In the genomic region with DNA sequence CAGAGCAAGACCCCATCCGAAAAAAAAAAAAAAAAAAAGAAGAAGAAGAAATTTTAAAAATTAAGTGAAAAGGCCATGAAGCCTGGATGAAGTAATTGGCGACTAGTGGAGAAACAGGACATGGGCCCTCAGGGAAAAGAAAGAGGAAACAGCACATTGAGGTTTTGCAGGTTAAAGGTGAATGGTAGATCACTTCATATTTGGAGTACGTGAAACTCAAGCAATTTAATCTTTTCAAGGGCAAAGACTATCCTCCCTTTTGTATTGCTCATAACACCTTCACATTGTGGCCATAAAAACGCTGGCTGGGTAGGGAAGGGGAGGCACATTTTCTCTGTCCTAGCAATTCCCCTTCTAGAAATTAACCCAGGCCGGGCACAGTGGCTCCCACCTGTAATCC, we compare ENCODE assay signal across 26 cellular contexts.
"Had no signal": no experiment of that assay in that cellular context is flagged by ENCODE, and none has a peak within 500 bp of the region (broad histone marks: within the 10 kb centered on the region; RNA-seq: fewer than 3 reads in every experiment).

No MANE protein-coding gene starts in this region.

- H3K9me3 ChIP-seq: breast epithelium had no signal

- DNase-seq: activated CD4-positive, alpha-beta T cell treated with anti-CD3 and anti-CD28 coated beads for 48 hours; activated CD4-positive, alpha-beta T cell treated with anti-CD3 and anti-CD28 coated beads, Interleukin-2, amount 50 U/mL, for 4 hours; activated CD4-positive, CD25-positive, alpha-beta regulatory T cell treated with anti-CD3 and anti-CD28 coated beads, Interleukin-2, amount 50 U/mL, for 72 hours; activated CD8-positive, alpha-beta memory T cell treated with anti-CD3 and anti-CD28 coated beads, Interleukin-2, amount 50 U/mL, for 48 hours; activated CD8-positive, alpha-beta T cell treated with anti-CD3 and anti-CD28 coated beads, Interleukin-2, amount 10 ng/mL, durations not matched to agents 7 days and 5 days; activated effector memory CD4-positive, alpha-beta T cell treated with Interleukin-2 at 50 U/mL for 16 hours; activated naive CD4-positive, alpha-beta T cell; activated T-cell treated with anti-CD3 and anti-CD28 coated beads, Interleukin-2, amount 50 U/mL, for 1 hour; aorta; caudate nucleus; MM.1S; NCI-H146; NCI-H1930; NCI-H2171; NCI-H2227 treated with DMSO at 0.1 percent for 48 hours; NCI-H446 treated with DMSO at 0.1 percent for 48 hours; NCI-H526; NCI-H774; PC-3; SIG-M5; T-helper 17 cell; T-helper 9 cell had no signal

- H3K36me3 ChIP-seq: breast epithelium had no signal

- ATAC-seq: activated CD8-positive, alpha-beta T cell treated with anti-CD3 and anti-CD28 coated beads, Interleukin-2, amount 10 ng/mL, durations not matched to agents 7 days and 5 days; PC-3; T-helper 17 cell; WTC11 had no signal

- H3K36me3 Mint-ChIP-seq: activated naive CD4-positive, alpha-beta T cell treated with anti-CD3 and anti-CD28 coated beads, Interleukin-2, amount 50 U/mL, for 24 hours; WTC11 had no signal

- H3K4me1 ChIP-seq: breast epithelium had no signal

- H3K27me3 ChIP-seq: breast epithelium had no signal

- H3K27ac Mint-ChIP-seq: activated CD8-positive, alpha-beta T cell treated with anti-CD3 and anti-CD28 coated beads, Interleukin-2, amount 10 ng/mL, durations not matched to agents 7 days and 5 days; activated naive CD4-positive, alpha-beta T cell treated with anti-CD3 and anti-CD28 coated beads, Interleukin-2, amount 50 U/mL, for 24 hours; T-helper 17 cell; WTC11 had no signal

- H3K27me3 Mint-ChIP-seq: activated naive CD4-positive, alpha-beta T cell treated with anti-CD3 and anti-CD28 coated beads, Interleukin-2, amount 50 U/mL, for 24 hours; T-helper 17 cell had no signal

- H3K27ac ChIP-seq: KMS-11 had no signal

- H3K4me3 Mint-ChIP-seq: activated CD8-positive, alpha-beta T cell treated with anti-CD3 and anti-CD28 coated beads, Interleukin-2, amount 10 ng/mL, durations not matched to agents 7 days and 5 days; activated naive CD4-positive, alpha-beta T cell treated with anti-CD3 and anti-CD28 coated beads, Interleukin-2, amount 50 U/mL, for 24 hours; T-helper 17 cell; WTC11 had no signal

- H3K9me3 Mint-ChIP-seq: activated naive CD4-positive, alpha-beta T cell treated with anti-CD3 and anti-CD28 coated beads, Interleukin-2, amount 50 U/mL, for 24 hours had no signal

- H3K4me3 ChIP-seq: breast epithelium had no signal

- H3K4me2 ChIP-seq: KMS-11 had no signal
